ENCODE assay signal across 2 cellular contexts in the genomic region with DNA sequence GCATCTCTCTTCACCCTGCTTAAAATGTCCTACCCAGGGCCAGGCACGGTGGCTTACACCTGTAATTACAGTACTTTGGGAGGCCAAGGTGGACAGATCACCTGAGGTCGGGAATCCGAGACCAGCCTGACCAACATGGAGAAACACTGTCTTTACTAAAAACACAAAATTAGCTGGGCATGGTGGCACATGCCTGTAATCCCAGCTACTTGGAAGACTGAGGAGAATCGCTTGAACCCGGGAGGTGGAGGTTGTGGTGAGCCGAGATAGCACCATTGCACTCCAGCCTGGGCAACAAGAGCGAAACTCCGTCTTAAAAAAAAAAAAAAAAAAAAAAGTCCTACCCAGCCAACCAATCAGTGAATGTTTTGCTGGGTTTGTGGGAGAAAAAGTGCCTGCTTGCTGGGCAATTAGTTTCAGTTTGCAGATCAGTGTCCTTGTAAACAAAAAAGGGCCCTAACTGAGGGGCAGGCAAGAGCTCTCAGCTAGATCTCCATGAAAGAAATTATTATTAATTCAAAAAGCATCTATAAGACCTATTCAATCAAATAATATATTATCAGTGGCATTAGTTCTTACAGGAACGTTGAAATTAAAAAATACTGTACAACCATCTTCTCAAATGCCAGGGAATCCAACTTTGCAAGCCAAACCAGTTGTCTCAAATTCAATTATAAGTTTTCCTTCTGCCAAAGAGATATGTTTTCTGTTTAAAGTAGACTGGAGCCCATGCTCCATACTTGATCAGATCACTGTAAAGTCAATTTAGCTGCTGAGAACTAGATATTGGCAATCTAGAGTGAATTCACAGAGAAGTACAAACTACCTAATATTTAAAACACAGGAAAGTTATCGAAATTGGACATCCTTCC.
A peak's percentile ranks its signal among the peaks of the same experiment; 100 is the strongest.
TF ChIP-seq lines count a peak whose summit lies in the region.

No MANE protein-coding gene starts in this region.

TF ChIP-seq in GM12878, 131 proteins besides CTCF, POLR2A, EP300 and RAD21:
- peak; percentile 6; the same call in 1 of the 2 replicates for TF ChIP-seq RUNX3 (IDR thresholded peaks at IDR 0.05; ENCODE audit: low read length)
- TF ChIP-seq TCF3 (IDR thresholded peaks at IDR 0.05; ENCODE audit: borderline replicate concordance, insufficient read depth, low read depth, low read length) = no peak
- TF ChIP-seq SMAD1 (IDR thresholded peaks at IDR 0.05; ENCODE audit: low read depth, partially characterized antibody) = no peak
- no peak for TF ChIP-seq PAX5 (IDR thresholded peaks at IDR 0.05; ENCODE audit: borderline replicate concordance, low read depth, low read length)
- TF ChIP-seq ESRRA (IDR thresholded peaks at IDR 0.05; ENCODE audit: low read length) = no peak

TF ChIP-seq in HepG2, 621 proteins besides CTCF, POLR2A, EP300 and RAD21 (continues in another document):
- TF ChIP-seq POGZ (CRISPR knock-in tag; IDR thresholded peaks at IDR 0.05) (peak; percentile 42; the same call in 1 of the 2 replicates), POLR2AphosphoS5 (IDR thresholded peaks at IDR 0.05; ENCODE audit: low read depth, low read length) (peak; percentile 52), FOXA3 (CRISPR knock-in tag; IDR thresholded peaks at IDR 0.05) (0 out of 2 replicates have a peak, but pooled peaks have one; percentile 12), NFYB (CRISPR knock-in tag; IDR thresholded peaks at IDR 0.05) (peak; percentile 79), NFIC (IDR thresholded peaks at IDR 0.05; ENCODE audit: low read length) (peak; percentile 20; the same call in 1 of the 2 replicates), SOX6 (IDR thresholded peaks at IDR 0.05) (no peak), SOX6 (CRISPR knock-in tag; IDR thresholded peaks at IDR 0.05) (0 out of 2 replicates have a peak, but pooled peaks have one; percentile 19), ZFX (CRISPR knock-in tag; IDR thresholded peaks at IDR 0.05; ENCODE audit: low read depth) (peak; percentile 30; the same call in 1 of the 2 replicates), ZNF383 (CRISPR knock-in tag; IDR thresholded peaks at IDR 0.05; ENCODE audit: borderline replicate concordance) (0 out of 2 replicates have a peak, but pooled peaks have one; percentile 29), TBX2 (CRISPR knock-in tag; IDR thresholded peaks at IDR 0.05; ENCODE audit: borderline replicate concordance) (peak; percentile 31; the same call in 1 of the 2 replicates), NR3C1 (CRISPR knock-in tag; IDR thresholded peaks at IDR 0.05) (no peak), MED1 (CRISPR knock-in tag; IDR thresholded peaks at IDR 0.05) (0 out of 2 replicates have a peak, but pooled peaks have one; percentile 11), ASH2L (IDR thresholded peaks at IDR 0.05; ENCODE audit: insufficient read length, low read depth, low read length) (peak; percentile 27), SMAD3 (CRISPR knock-in tag; IDR thresholded peaks at IDR 0.05) (0 out of 2 replicates have a peak, but pooled peaks have one; percentile 15), GABPB1 (CRISPR knock-in tag; IDR thresholded peaks at IDR 0.05) (0 out of 2 replicates have a peak, but pooled peaks have one; percentile 18), MIXL1 (CRISPR knock-in tag; IDR thresholded peaks at IDR 0.05) (peak; percentile 65), SAP130 (CRISPR knock-in tag; IDR thresholded peaks at IDR 0.05; ENCODE audit: low read depth) (peak; percentile 48; the same call in 1 of the 2 replicates), THAP11 (CRISPR knock-in tag; IDR thresholded peaks at IDR 0.05) (peak; percentile 55; the same call in 1 of the 2 replicates), SOX13 (IDR thresholded peaks at IDR 0.05) (no peak), SOX13 (CRISPR knock-in tag; conservative IDR thresholded peaks at IDR 0.05 in 1 of 2, IDR thresholded peaks at IDR 0.05 in 1 of 2) (0 out of 4 replicates have a peak, but pooled peaks of 1 of the 2 experiments have one; percentile 17), NFYC (CRISPR knock-in tag; IDR thresholded peaks at IDR 0.05) (peak; percentile 79), NR2F6 (IDR thresholded peaks at IDR 0.05) (no peak), NR2F6 (CRISPR knock-in tag; IDR thresholded peaks at IDR 0.05) (no peak), KAT7 (CRISPR knock-in tag; IDR thresholded peaks at IDR 0.05; ENCODE audit: borderline replicate concordance) (no peak), RXRB (CRISPR knock-in tag; IDR thresholded peaks at IDR 0.05; ENCODE audit: borderline replicate concordance) (0 out of 2 replicates have a peak, but pooled peaks have one; percentile 19), KAT8 (CRISPR knock-in tag; IDR thresholded peaks at IDR 0.05) (peak; percentile 51; the same call in 1 of the 2 replicates), THYN1 (CRISPR knock-in tag; IDR thresholded peaks at IDR 0.05; ENCODE audit: borderline replicate concordance, low read depth) (no peak)
- TF ChIP-seq, protein P1, sequence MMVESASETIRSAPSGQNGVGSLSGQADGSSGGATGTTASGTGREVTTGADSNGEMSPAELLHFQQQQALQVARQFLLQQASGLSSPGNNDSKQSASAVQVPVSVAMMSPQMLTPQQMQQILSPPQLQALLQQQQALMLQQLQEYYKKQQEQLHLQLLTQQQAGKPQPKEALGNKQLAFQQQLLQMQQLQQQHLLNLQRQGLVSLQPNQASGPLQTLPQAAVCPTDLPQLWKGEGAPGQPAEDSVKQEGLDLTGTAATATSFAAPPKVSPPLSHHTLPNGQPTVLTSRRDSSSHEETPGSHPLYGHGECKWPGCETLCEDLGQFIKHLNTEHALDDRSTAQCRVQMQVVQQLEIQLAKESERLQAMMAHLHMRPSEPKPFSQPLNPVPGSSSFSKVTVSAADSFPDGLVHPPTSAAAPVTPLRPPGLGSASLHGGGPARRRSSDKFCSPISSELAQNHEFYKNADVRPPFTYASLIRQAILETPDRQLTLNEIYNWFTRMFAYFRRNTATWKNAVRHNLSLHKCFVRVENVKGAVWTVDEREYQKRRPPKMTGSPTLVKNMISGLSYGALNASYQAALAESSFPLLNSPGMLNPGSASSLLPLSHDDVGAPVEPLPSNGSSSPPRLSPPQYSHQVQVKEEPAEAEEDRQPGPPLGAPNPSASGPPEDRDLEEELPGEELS (CRISPR knock-in tag; IDR thresholded peaks at IDR 0.05) = peak; percentile 68
- TF ChIP-seq, protein P2, sequence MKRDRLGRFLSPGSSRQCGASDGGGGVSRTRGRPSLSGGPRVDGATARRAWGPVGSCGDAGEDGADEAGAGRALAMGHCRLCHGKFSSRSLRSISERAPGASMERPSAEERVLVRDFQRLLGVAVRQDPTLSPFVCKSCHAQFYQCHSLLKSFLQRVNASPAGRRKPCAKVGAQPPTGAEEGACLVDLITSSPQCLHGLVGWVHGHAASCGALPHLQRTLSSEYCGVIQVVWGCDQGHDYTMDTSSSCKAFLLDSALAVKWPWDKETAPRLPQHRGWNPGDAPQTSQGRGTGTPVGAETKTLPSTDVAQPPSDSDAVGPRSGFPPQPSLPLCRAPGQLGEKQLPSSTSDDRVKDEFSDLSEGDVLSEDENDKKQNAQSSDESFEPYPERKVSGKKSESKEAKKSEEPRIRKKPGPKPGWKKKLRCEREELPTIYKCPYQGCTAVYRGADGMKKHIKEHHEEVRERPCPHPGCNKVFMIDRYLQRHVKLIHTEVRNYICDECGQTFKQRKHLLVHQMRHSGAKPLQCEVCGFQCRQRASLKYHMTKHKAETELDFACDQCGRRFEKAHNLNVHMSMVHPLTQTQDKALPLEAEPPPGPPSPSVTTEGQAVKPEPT (CRISPR knock-in tag; IDR thresholded peaks at IDR 0.05; ENCODE audit: low read depth) = peak; percentile 62; the same call in 1 of the 2 replicates
- TF ChIP-seq, protein P3, sequence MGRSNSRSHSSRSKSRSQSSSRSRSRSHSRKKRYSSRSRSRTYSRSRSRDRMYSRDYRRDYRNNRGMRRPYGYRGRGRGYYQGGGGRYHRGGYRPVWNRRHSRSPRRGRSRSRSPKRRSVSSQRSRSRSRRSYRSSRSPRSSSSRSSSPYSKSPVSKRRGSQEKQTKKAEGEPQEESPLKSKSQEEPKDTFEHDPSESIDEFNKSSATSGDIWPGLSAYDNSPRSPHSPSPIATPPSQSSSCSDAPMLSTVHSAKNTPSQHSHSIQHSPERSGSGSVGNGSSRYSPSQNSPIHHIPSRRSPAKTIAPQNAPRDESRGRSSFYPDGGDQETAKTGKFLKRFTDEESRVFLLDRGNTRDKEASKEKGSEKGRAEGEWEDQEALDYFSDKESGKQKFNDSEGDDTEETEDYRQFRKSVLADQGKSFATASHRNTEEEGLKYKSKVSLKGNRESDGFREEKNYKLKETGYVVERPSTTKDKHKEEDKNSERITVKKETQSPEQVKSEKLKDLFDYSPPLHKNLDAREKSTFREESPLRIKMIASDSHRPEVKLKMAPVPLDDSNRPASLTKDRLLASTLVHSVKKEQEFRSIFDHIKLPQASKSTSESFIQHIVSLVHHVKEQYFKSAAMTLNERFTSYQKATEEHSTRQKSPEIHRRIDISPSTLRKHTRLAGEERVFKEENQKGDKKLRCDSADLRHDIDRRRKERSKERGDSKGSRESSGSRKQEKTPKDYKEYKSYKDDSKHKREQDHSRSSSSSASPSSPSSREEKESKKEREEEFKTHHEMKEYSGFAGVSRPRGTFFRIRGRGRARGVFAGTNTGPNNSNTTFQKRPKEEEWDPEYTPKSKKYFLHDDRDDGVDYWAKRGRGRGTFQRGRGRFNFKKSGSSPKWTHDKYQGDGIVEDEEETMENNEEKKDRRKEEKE (IDR thresholded peaks at IDR 0.05) = no peak
- TF ChIP-seq, protein P4, sequence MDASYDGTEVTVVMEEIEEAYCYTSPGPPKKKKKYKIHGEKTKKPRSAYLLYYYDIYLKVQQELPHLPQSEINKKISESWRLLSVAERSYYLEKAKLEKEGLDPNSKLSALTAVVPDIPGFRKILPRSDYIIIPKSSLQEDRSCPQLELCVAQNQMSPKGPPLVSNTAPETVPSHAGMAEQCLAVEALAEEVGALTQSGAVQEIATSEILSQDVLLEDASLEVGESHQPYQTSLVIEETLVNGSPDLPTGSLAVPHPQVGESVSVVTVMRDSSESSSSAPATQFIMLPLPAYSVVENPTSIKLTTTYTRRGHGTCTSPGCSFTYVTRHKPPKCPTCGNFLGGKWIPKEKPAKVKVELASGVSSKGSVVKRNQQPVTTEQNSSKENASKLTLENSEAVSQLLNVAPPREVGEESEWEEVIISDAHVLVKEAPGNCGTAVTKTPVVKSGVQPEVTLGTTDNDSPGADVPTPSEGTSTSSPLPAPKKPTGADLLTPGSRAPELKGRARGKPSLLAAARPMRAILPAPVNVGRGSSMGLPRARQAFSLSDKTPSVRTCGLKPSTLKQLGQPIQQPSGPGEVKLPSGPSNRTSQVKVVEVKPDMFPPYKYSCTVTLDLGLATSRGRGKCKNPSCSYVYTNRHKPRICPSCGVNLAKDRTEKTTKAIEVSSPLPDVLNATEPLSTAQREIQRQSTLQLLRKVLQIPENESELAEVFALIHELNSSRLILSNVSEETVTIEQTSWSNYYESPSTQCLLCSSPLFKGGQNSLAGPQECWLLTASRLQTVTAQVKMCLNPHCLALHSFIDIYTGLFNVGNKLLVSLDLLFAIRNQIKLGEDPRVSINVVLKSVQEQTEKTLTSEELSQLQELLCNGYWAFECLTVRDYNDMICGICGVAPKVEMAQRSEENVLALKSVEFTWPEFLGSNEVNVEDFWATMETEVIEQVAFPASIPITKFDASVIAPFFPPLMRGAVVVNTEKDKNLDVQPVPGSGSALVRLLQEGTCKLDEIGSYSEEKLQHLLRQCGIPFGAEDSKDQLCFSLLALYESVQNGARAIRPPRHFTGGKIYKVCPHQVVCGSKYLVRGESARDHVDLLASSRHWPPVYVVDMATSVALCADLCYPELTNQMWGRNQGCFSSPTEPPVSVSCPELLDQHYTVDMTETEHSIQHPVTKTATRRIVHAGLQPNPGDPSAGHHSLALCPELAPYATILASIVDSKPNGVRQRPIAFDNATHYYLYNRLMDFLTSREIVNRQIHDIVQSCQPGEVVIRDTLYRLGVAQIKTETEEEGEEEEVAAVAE (CRISPR knock-in tag; IDR thresholded peaks at IDR 0.05; ENCODE audit: borderline replicate concordance) = peak; percentile 99
- TF ChIP-seq, protein P5, sequence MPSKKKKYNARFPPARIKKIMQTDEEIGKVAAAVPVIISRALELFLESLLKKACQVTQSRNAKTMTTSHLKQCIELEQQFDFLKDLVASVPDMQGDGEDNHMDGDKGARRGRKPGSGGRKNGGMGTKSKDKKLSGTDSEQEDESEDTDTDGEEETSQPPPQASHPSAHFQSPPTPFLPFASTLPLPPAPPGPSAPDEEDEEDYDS (CRISPR knock-in tag; IDR thresholded peaks at IDR 0.05) = peak; percentile 42; the same call in 1 of the 2 replicates
- TF ChIP-seq, protein P6, sequence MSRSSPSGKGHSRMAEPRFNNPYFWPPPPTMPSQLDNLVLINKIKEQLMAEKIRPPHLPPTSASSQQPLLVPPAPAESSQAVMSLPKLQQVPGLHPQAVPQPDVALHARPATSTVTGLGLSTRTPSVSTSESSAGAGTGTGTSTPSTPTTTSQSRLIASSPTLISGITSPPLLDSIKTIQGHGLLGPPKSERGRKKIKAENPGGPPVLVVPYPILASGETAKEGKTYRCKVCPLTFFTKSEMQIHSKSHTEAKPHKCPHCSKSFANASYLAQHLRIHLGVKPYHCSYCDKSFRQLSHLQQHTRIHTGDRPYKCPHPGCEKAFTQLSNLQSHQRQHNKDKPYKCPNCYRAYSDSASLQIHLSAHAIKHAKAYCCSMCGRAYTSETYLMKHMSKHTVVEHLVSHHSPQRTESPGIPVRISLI (CRISPR knock-in tag; IDR thresholded peaks at IDR 0.05; ENCODE audit: borderline replicate concordance) = peak; percentile 99
- TF ChIP-seq, protein P7, sequence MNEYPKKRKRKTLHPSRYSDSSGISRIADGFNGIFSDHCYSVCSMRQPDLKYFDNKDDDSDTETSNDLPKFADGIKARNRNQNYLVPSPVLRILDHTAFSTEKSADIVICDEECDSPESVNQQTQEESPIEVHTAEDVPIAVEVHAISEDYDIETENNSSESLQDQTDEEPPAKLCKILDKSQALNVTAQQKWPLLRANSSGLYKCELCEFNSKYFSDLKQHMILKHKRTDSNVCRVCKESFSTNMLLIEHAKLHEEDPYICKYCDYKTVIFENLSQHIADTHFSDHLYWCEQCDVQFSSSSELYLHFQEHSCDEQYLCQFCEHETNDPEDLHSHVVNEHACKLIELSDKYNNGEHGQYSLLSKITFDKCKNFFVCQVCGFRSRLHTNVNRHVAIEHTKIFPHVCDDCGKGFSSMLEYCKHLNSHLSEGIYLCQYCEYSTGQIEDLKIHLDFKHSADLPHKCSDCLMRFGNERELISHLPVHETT (CRISPR knock-in tag; conservative IDR thresholded peaks at IDR 0.05) = no peak
- TF ChIP-seq, protein P8, sequence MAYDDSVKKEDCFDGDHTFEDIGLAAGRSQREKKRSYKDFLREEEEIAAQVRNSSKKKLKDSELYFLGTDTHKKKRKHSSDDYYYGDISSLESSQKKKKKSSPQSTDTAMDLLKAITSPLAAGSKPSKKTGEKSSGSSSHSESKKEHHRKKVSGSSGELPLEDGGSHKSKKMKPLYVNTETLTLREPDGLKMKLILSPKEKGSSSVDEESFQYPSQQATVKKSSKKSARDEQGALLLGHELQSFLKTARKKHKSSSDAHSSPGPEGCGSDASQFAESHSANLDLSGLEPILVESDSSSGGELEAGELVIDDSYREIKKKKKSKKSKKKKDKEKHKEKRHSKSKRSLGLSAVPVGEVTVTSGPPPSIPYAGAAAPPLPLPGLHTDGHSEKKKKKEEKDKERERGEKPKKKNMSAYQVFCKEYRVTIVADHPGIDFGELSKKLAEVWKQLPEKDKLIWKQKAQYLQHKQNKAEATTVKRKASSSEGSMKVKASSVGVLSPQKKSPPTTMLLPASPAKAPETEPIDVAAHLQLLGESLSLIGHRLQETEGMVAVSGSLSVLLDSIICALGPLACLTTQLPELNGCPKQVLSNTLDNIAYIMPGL (CRISPR knock-in tag; IDR thresholded peaks at IDR 0.05; ENCODE audit: borderline replicate concordance in 1 of 2, low read depth in 1 of 2) = 0 out of 4 replicates have a peak, but pooled peaks of 1 of the 2 experiments have one; percentile 22
